ENCODE assay signal across 14 cellular contexts in the genomic region with DNA sequence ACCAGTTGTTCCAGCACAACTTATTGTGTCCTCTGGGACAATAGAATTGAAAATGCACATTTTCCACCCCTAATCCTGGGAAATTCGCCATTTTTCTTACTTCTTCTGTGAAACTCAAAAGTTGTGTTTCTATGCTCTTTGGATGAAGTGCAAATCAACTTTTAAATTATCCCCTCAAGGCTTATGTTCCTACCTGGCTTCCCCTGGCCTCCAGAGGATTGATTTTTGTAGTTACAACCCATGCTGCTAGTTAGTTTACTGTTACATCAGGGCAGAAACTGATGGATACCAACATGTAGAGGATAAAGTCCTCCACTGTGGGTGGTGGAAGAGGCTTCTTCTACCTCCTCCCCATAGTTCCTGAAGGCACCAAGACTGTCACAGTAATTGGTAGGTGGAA. TPM values are rescaled to one million over a fixed set of nuclear protein-coding genes. Genes with fewer than 3 reads are reported as not detected.
A peak's percentile ranks its signal among the peaks of the same experiment; 100 is the strongest.
DNase-seq lines count a peak whose midpoint lies in the region; FAIRE-seq and TF ChIP-seq lines count a peak whose summit lies in the region.
"Not testable (repeated sequence)": the region's sequence is repeated elsewhere in the genome, so short reads cannot be mapped to it uniquely, and the experiment has no call there.
"Had no signal": no experiment of that assay in that cellular context is flagged by ENCODE, and none has a peak within 500 bp of the region (broad histone marks: within the 10 kb centered on the region; RNA-seq: fewer than 3 reads in every experiment).

A gene with protein sequence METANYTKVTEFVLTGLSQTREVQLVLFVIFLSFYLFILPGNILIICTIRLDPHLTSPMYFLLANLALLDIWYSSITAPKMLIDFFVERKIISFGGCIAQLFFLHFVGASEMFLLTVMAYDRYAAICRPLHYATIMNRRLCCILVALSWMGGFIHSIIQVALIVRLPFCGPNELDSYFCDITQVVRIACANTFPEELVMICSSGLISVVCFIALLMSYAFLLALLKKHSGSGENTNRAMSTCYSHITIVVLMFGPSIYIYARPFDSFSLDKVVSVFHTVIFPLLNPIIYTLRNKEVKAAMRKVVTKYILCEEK (plus strand): TSS at position 301 of the 400 bp plus-strand sequence. CDS start 6,819 bp downstream, outside the sequence.

- H3K14ac ChIP-seq in mesenchymal stem cell (ENCODE audit: low read length in 2 of 2): not testable (repeated sequence)

- peaks cover 82% of the 10 kb centered on the region for H3K9me3 ChIP-seq in endodermal cell (ENCODE audit: control insufficient read depth, low read length)
- peaks cover 16% of the 10 kb centered on the region for H3K9me3 ChIP-seq in mesenchymal stem cell (ENCODE audit: control insufficient read depth, low read length)

- H3K9me3 Mint-ChIP-seq in CD14-positive monocyte (peaks cover 8 to 28% (median 15%) of the 10 kb centered on the region in 7 donors), endodermal cell (peaks cover 92% of the 10 kb centered on the region)

- not testable (repeated sequence) for H2BK15ac ChIP-seq in mesenchymal stem cell (ENCODE audit: low read depth, poor library complexity, severe bottlenecking)

- peak within 1 kb of the TSS; percentile 66 for H2AFZ ChIP-seq in ACC112 (ENCODE audit: low read length, unreplicated experiment)
- H2AFZ ChIP-seq in mesenchymal stem cell (ENCODE audit: low read depth, low read length): not testable (repeated sequence)

- not testable (repeated sequence) for H3K27ac ChIP-seq in ACC112 (ENCODE audit: low read depth, low read length); endodermal cell (ENCODE audit: low read depth, low read length); mesenchymal stem cell (ENCODE audit: low read length, poor library complexity, severe bottlenecking)

- not testable (repeated sequence) for H4K8ac ChIP-seq in mesenchymal stem cell (ENCODE audit: low read length)

- H3K4me1 ChIP-seq in ACC112 (ENCODE audit: control insufficient read depth, insufficient read depth, low read length, unreplicated experiment); endodermal cell (ENCODE audit: control insufficient read depth, insufficient read depth, low read length); mesenchymal stem cell (ENCODE audit: control insufficient read depth, insufficient read depth, low read depth, low read length): not testable (repeated sequence)

- DNase-seq in CD14-positive monocyte (ENCODE audit: low spot score); endodermal cell; mesenchymal stem cell; urothelium cell line (ENCODE audit: low spot score): not testable (repeated sequence)

- peak within 1 kb of the TSS in 4 of 7 donors; percentile 19 to 87 (median 63) for H3K27ac Mint-ChIP-seq in CD14-positive monocyte
- H3K27ac Mint-ChIP-seq in endodermal cell: not testable (repeated sequence)

- intact Hi-C loops in CD14-positive monocyte (cut with micrococcal nuclease): not testable (repeated sequence)

- H2AK5ac ChIP-seq in mesenchymal stem cell (ENCODE audit: low read length, severe bottlenecking): not testable (repeated sequence)

- H3K4me1 Mint-ChIP-seq in CD14-positive monocyte, endodermal cell: not testable (repeated sequence)

- not testable (repeated sequence) for H3K36me3 Mint-ChIP-seq in CD14-positive monocyte; endodermal cell (ENCODE audit: low read depth)

- H3K9ac ChIP-seq in endodermal cell (ENCODE audit: extremely low read depth, low read length, poor library complexity, severe bottlenecking); mesenchymal stem cell (ENCODE audit: low read length): not testable (repeated sequence)

- H3K27me3 Mint-ChIP-seq in CD14-positive monocyte (ENCODE audit: low read depth in 3 of 3); endodermal cell (ENCODE audit: insufficient read depth): not testable (repeated sequence)

- not testable (repeated sequence) for H3K79me2 ChIP-seq in ACC112 (ENCODE audit: control insufficient read depth, insufficient read depth, low read length, unreplicated experiment)

- H3K4me3 ChIP-seq in ACC112 (ENCODE audit: low read depth, low read length); mesenchymal stem cell (ENCODE audit: insufficient read depth in 1 of 2, low read depth in 1 of 2, low read length in 2 of 2): not testable (repeated sequence)
- peak within 1 kb of the TSS; percentile 51 for H3K4me3 ChIP-seq in endodermal cell (ENCODE audit: low read length)

- H3K79me1 ChIP-seq in mesenchymal stem cell (replicated peaks; ENCODE audit: low read length, poor library complexity, severe bottlenecking): not testable (repeated sequence)

- 0 to 15% methylated on average over 1 of the region's 1 CpG for WGBS in endodermal cell (ENCODE audit: insufficient coverage in 1 of 2, insufficient read length in 1 of 2), 2 experiments
- no CpG with 5 or more reads among the region's 1 CpG for WGBS in mesenchymal stem cell

- not testable (repeated sequence) for H2BK120ac ChIP-seq in mesenchymal stem cell (ENCODE audit: low read depth, low read length)

- not testable (repeated sequence) for H3K4me3 Mint-ChIP-seq in CD14-positive monocyte, endodermal cell

- peak; percentile 5 for FAIRE-seq in urothelium cell line (lab: Jason Lieb, UNC)

- H3K18ac ChIP-seq in mesenchymal stem cell (ENCODE audit: low read depth in 1 of 2, low read length in 2 of 2): not testable (repeated sequence)

- H4K91ac ChIP-seq in mesenchymal stem cell (ENCODE audit: low read length): not testable (repeated sequence)

- not testable (repeated sequence) for H3K4ac ChIP-seq in mesenchymal stem cell (ENCODE audit: low read depth in 1 of 2, low read length in 2 of 2)

- not testable (repeated sequence) for H3K4me2 ChIP-seq in mesenchymal stem cell (ENCODE audit: low read length, poor library complexity, severe bottlenecking)

- peak within 1 kb of the TSS; percentile 44 for H2BK5ac ChIP-seq in mesenchymal stem cell (ENCODE audit: low read depth, low read length, poor library complexity, severe bottlenecking)

- not testable (repeated sequence) for H3K23ac ChIP-seq in mesenchymal stem cell (ENCODE audit: low read length in 2 of 2)

- H2BK12ac ChIP-seq in mesenchymal stem cell (ENCODE audit: low read length in 2 of 2): not testable (repeated sequence)

- H3K36me3 ChIP-seq in ACC112 (ENCODE audit: insufficient read depth, low read length); endodermal cell (ENCODE audit: control insufficient read depth, insufficient read depth, low read length); mesenchymal stem cell (ENCODE audit: control insufficient read depth in 1 of 2, insufficient read depth in 2 of 2, low read depth in 1 of 2, low read length in 2 of 2): not testable (repeated sequence)

- not testable (repeated sequence) for TF ChIP-seq CTCF in CD14-positive monocyte (IDR thresholded peaks at IDR 0.05); endodermal cell (conservative IDR thresholded peaks at IDR 0.05)

- H3K27me3 ChIP-seq in ACC112 (ENCODE audit: insufficient read depth, low read length); endodermal cell (ENCODE audit: control insufficient read depth, insufficient read depth, low read length, poor library complexity, severe bottlenecking); mesenchymal stem cell (ENCODE audit: control insufficient read depth in 1 of 2, insufficient read depth in 1 of 2, low read length in 2 of 2): not testable (repeated sequence)

RNA-seq across cellular contexts. Expression of the gene that starts here (rescaled TPM):
- polyA plus RNA-seq in CD14-positive monocyte: not detected
- total RNA-seq in endodermal cell: not detected
- polyA plus RNA-seq in endodermal cell (2013, experiment 1 of 2): not detected
- not detected for polyA plus RNA-seq in endodermal cell (2013, experiment 2 of 2)
- not detected for polyA plus RNA-seq in mesenchymal stem cell (2013, experiment 1 of 2)
- not detected for polyA plus RNA-seq in mesenchymal stem cell (2013, experiment 2 of 2)
- total RNA-seq: A172; CD4-positive, alpha-beta memory T cell; CD4-positive, CD25-positive, alpha-beta regulatory T cell; CD8-positive, alpha-beta memory T cell; Daoy; G401; GM12878 had no signal
- polyA plus RNA-seq: A549; AG04450; CD4-positive, alpha-beta memory T cell; CD4-positive, CD25-positive, alpha-beta regulatory T cell; CD8-positive, alpha-beta memory T cell; GM12878 had no signal
